ENCODE assay signal across 9 cellular contexts in the genomic region with DNA sequence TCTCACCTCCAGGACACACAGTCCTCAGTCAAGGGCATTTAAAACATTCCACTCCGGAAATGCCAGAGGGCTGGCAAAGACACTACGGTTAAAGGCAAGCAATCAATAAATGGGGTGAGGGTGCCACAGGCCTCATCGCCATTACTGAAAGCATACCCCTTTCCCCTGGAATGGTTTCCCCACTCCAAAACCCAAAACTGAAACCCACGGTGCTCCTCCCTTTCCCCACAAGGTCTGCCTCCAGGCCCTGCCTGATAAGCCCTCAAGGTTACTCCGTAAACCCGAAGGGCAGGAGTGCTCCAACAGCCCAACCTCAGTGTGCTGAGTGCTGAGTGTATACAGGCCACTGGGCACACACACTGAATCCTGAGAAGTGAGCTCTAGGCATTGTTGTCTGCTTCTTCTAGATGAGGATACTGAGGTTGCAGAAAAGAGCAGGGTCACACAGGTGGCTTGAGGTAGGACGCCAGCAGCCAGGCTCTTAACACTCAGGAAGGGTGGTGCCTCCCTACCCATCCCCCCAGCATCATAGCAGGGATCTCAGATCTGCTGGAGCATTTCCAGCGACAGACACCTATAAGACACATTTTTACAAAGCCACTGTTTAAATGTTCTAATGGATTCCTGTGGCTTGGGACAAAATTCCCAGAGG. TPM values are rescaled to one million over a fixed set of nuclear protein-coding genes. Genes with fewer than 3 reads are reported as not detected.
DNase-seq lines count a peak whose midpoint lies in the region; ATAC-seq, FAIRE-seq and TF ChIP-seq lines count a peak whose summit lies in the region.
"Had no signal": no experiment of that assay in that cellular context is flagged by ENCODE, and none has a peak within 500 bp of the region (broad histone marks: within the 10 kb centered on the region; RNA-seq: fewer than 3 reads in every experiment).

No MANE protein-coding gene starts in this region.

- H3K9me3 ChIP-seq in H1 (ENCODE audit: insufficient read depth in 2 of 2, low read depth in 1 of 2, low read length in 1 of 2) = no peaks in the 10 kb centered on the region
- no peaks in the 10 kb centered on the region for H3K9me3 ChIP-seq in effector memory CD4-positive, alpha-beta T cell (ENCODE audit: control insufficient read depth, low read length)

- H4K5ac ChIP-seq in H1 (ENCODE audit: insufficient read length, low read depth, low read length) = no peak overlapping the region

- H3K27me3 ChIP-seq in H1 (replicated peaks in 1 of 4; ENCODE audit: control insufficient read depth in 3 of 4, extremely low read depth in 1 of 4, insufficient read depth in 3 of 4, low read length in 3 of 4) = no peaks in the 10 kb centered on the region
- H3K27me3 ChIP-seq in effector memory CD4-positive, alpha-beta T cell (replicated peaks; ENCODE audit: control insufficient read depth, insufficient read depth, low read length, poor library complexity, severe bottlenecking) = no peaks in the 10 kb centered on the region

- peak overlapping the region; percentile 62 for H2BK12ac ChIP-seq in H1 (ENCODE audit: low read depth, low read length)

- H3K79me1 ChIP-seq in H1 (ENCODE audit: low read depth, low read length) = peaks cover 39% of the 10 kb centered on the region

- H3K36me3 ChIP-seq in H1 (ENCODE audit: control insufficient read depth in 2 of 4, insufficient read depth in 4 of 4, low read length in 3 of 4) = peaks cover 0 to under 1% (median 0%) of the 10 kb centered on the region in 4 experiments; a peak in 2 of 8 replicates
- peaks cover 7% of the 10 kb centered on the region for H3K36me3 ChIP-seq in effector memory CD4-positive, alpha-beta T cell (ENCODE audit: control insufficient read depth, insufficient read depth, low read length)

- FAIRE-seq in GM12891 (lab: Jason Lieb, UNC) (peak; percentile 60), H1 (lab: Jason Lieb, UNC) (no peak)

- no peak for ATAC-seq in HG02642 (IDR thresholded peaks at IDR 0.05; ENCODE audit: poor library complexity, unreplicated experiment)

- peak overlapping the region; percentile 41; the same call in 1 of the 2 replicates for H3K27ac ChIP-seq in H1 (ENCODE audit: low read depth, low read length)
- H3K27ac ChIP-seq in effector memory CD4-positive, alpha-beta T cell (ENCODE audit: insufficient read depth, low read length, poor library complexity, severe bottlenecking) = no peak overlapping the region

- H4K20me1 ChIP-seq in H1 (replicated peaks in 1 of 2; ENCODE audit: control insufficient read depth in 1 of 2, insufficient read depth in 2 of 2, low read length in 2 of 2) = peaks cover 12 to 28% of the 10 kb centered on the region in 2 experiments

- no peak overlapping the region for H3K4ac ChIP-seq in H1 (replicated peaks; ENCODE audit: insufficient read length, low read depth, low read length)

- no peak for TF ChIP-seq POLR2A in GM12891 (IDR thresholded peaks at IDR 0.05; ENCODE audit: low read depth, low read length)
- TF ChIP-seq POLR2A in H1 (IDR thresholded peaks at IDR 0.05; ENCODE audit: control extremely low read depth in 1 of 2, low read depth in 2 of 2, low read length in 2 of 2) = no peak

- no peak overlapping the region for H4K8ac ChIP-seq in H1 (ENCODE audit: extremely low read depth, insufficient read depth, low read length)

- peak overlapping the region; percentile 72 for H2BK5ac ChIP-seq in H1 (ENCODE audit: low read depth, low read length)

- peak overlapping the region; percentile 54 for H2AK5ac ChIP-seq in H1 (ENCODE audit: low read depth, low read length)

- no peak overlapping the region for H3K14ac ChIP-seq in H1 (ENCODE audit: insufficient read length)

- H2AFZ ChIP-seq in H1 (ENCODE audit: low read length) = no peak overlapping the region

- H3K23ac ChIP-seq in H1 (ENCODE audit: insufficient read length) = no peak overlapping the region

- TF ChIP-seq RAD21 in H1 (IDR thresholded peaks at IDR 0.05 in 1 of 2, conservative IDR thresholded peaks at IDR 0.05 in 1 of 2; ENCODE audit: low read depth in 2 of 2, low read length in 2 of 2) = no peak

- H3K79me2 ChIP-seq in H1 (ENCODE audit: control insufficient read depth in 1 of 2, insufficient read depth in 2 of 2, low read length in 2 of 2) = peaks cover 20 to 89% of the 10 kb centered on the region in 2 experiments

- peak overlapping the region; percentile 86 for H4K91ac ChIP-seq in H1 (replicated peaks; ENCODE audit: insufficient read length, low read length)

- CTCF ChIA-PET in H1 (lab: Charles Lee; ENCODE audit: partially characterized antibody) = interaction anchor here (0.9 to 1.8 kb wide), 8 partner anchors 8 to 103 kb away, joined by 3 to 7 read pairs (median 4); no protein-coding TSS in a partner anchor

- no peak for TF ChIP-seq EP300 in H1 (IDR thresholded peaks at IDR 0.05; ENCODE audit: borderline replicate concordance in 1 of 2, low read depth in 2 of 2, low read length in 2 of 2)

- DNase-seq in GM12891 (ENCODE audit: insufficient read length, low spot score) (no peak), H1 (ENCODE audit: low read depth in 1 of 2, low spot score in 2 of 2) (no peak), non-pigmented ciliary epithelial cell (ENCODE audit: low read depth) (peak; percentile 11), amniotic stem cell (lab: John Stamatoyannopoulos, UW) (no peak)
- DNase-seq in Jurkat, Clone E6-1 (ENCODE audit: low read depth, low spot score) = peak; percentile 9
- DNase-seq in effector memory CD4-positive, alpha-beta T cell = no peak
- no peak for DNase-seq in stimulated activated CD8-positive, alpha-beta memory T cell treated with anti-CD3 and anti-CD28 coated beads, Interleukin-4, amount 100 ng/mL, for 48 hours
- DNase-seq: NCI-H1930 had no signal

- no peak overlapping the region for H3K56ac ChIP-seq in H1 (replicated peaks; ENCODE audit: insufficient read length, low read depth, low read length)

- POLR2A ChIA-PET in H1 (lab: Charles Lee; ENCODE audit: partially characterized antibody) = interaction anchor here (0.8 to 2.0 kb wide), 13 partner anchors 9 to 86 kb away, joined by 3 to 10 read pairs (median 5); a partner anchor contains a TSS

- no peak overlapping the region for H3K4me3 ChIP-seq in Jurkat, Clone E6-1 (ENCODE audit: low read length)
- H3K4me3 ChIP-seq in H1 (ENCODE audit: extremely low read depth in 1 of 4, insufficient read depth in 2 of 4, low read depth in 3 of 4, low read length in 4 of 4) = no peak overlapping the region
- H3K4me3 ChIP-seq in effector memory CD4-positive, alpha-beta T cell (ENCODE audit: insufficient read depth, low read depth, low read length, poor library complexity, severe bottlenecking) = no peak overlapping the region

- peak overlapping the region in 3 of 4 experiments; percentile 19 to 36 (median 35); a peak in 3 of 7 replicates for H3K9ac ChIP-seq in H1 (replicated peaks in 1 of 4; ENCODE audit: extremely low read depth in 1 of 4, low read depth in 3 of 4, low read length in 3 of 4)

- H2BK20ac ChIP-seq in H1 (ENCODE audit: low read length) = peak overlapping the region; percentile 94

- peak overlapping the region; percentile 3 for H2BK15ac ChIP-seq in H1 (ENCODE audit: low read length)

- H3K4me2 ChIP-seq in H1 (ENCODE audit: insufficient read depth in 1 of 2, low read depth in 2 of 2, low read length in 2 of 2) = peak overlapping the region; percentile 29 to 53

- H3K18ac ChIP-seq in H1 (ENCODE audit: extremely low read depth, low read length) = peak overlapping the region; percentile 76

- peaks cover 42 to 73% (median 60%) of the 10 kb centered on the region in 4 experiments for H3K4me1 ChIP-seq in H1 (replicated peaks in 1 of 4; ENCODE audit: control insufficient read depth in 3 of 4, insufficient read depth in 4 of 4, low read length in 3 of 4)
- H3K4me1 ChIP-seq in effector memory CD4-positive, alpha-beta T cell (ENCODE audit: control insufficient read depth, insufficient read depth, low read length, poor library complexity, severe bottlenecking) = peaks cover 11% of the 10 kb centered on the region

- peak overlapping the region; percentile 0 for H2BK120ac ChIP-seq in H1 (replicated peaks; ENCODE audit: low read depth, low read length)

- WGBS in H1 (ENCODE audit: extremely low coverage in 1 of 2, insufficient coverage in 1 of 2, insufficient read length in 1 of 2, insufficient replicate concordance in 2 of 2, low coverage in 1 of 2, low lambda C conversion rate in 2 of 2, missing lambda C conversion rate in 1 of 2), 2 experiments = 70% methylated on average over 8 of the region's 8 CpGs; no CpG with 5 or more reads in 1 of the 2 experiments

- 0 out of 2 replicates have a peak, but pooled peaks cover 6% of the 10 kb centered on the region for H3K23me2 ChIP-seq in H1 (ENCODE audit: low read depth, low read length)

- no peak for TF ChIP-seq CTCF in H1 (IDR thresholded peaks at IDR 0.05; ENCODE audit: control extremely low read depth in 1 of 3, insufficient read depth in 1 of 3, low read depth in 1 of 3, low read length in 3 of 3)

TF ChIP-seq in GM12891, 5 proteins besides CTCF, POLR2A, EP300 and RAD21:
- TF ChIP-seq SPI1 (IDR thresholded peaks at IDR 0.05; ENCODE audit: low read depth, low read length) = no peak
- no peak for TF ChIP-seq TAF1 (IDR thresholded peaks at IDR 0.05; ENCODE audit: low read depth, low read length)
- no peak for TF ChIP-seq POLR2AphosphoS5 (IDR thresholded peaks at IDR 0.05; ENCODE audit: low read depth, low read length)
- TF ChIP-seq POU2F2 (IDR thresholded peaks at IDR 0.05; ENCODE audit: low read depth, low read length) = no peak
- no peak for TF ChIP-seq PAX5 (IDR thresholded peaks at IDR 0.05; ENCODE audit: insufficient read depth, low read length, severe bottlenecking)

TF ChIP-seq in H1, 55 proteins besides CTCF, POLR2A, EP300 and RAD21 (continues in another document):
- TF ChIP-seq MAFK (IDR thresholded peaks at IDR 0.05; ENCODE audit: low read depth, low read length) (no peak), KDM4A (IDR thresholded peaks at IDR 0.05; ENCODE audit: low read depth, low read length, severe bottlenecking) (no peak), HDAC2 (IDR thresholded peaks at IDR 0.05; ENCODE audit: borderline replicate concordance in 1 of 2, low read depth in 2 of 2, low read length in 2 of 2) (no peak), TBP (IDR thresholded peaks at IDR 0.05; ENCODE audit: low read depth, low read length) (no peak), RNF2 (IDR thresholded peaks at IDR 0.05; ENCODE audit: borderline replicate concordance, low read depth, low read length, missing control alignments, poor library complexity, severe bottlenecking) (no peak), RXRA (IDR thresholded peaks at IDR 0.05; ENCODE audit: insufficient read depth, low read depth, low read length) (no peak)

RNA-seq across cellular contexts. Expression of a gene that starts 29.0 kb away (rescaled TPM):
- 14.3 TPM for polyA plus RNA-seq in GM12891 (2012; ENCODE audit: low read depth, missing spikeins)
- polyA plus RNA-seq in Jurkat, Clone E6-1 (2012; ENCODE audit: insufficient read depth, insufficient read length) = 118 TPM
- 133 and 134 TPM in 2 replicates for total RNA-seq in H1 (2021; fragmentation: NEBNext Ultra II Directional; extraction: Animal tissue kit (Norgen Biotek cat#: 25700))
- polyA plus RNA-seq in H1 (2011; rRNA removed) = 99.7 and 126 TPM in 2 replicates
- 76.0 TPM for polyA plus RNA-seq in H1 (2011; cell fraction: cytosol; rRNA removed)
- polyA plus RNA-seq in H1 (2011; cell fraction: nucleus; rRNA removed) = 114 TPM
- polyA plus RNA-seq in H1 (2012, experiment 1 of 2) = 108 to 113 TPM (median 112 TPM) in 4 replicates
- polyA plus RNA-seq in H1 (2012, experiment 2 of 2) = 86.8 TPM
- 131 TPM for polyA plus RNA-seq in H1 (2013, experiment 1 of 2)
- polyA plus RNA-seq in H1 (2013, experiment 2 of 2) = 128 TPM
- 35.3 and 44.7 TPM in 2 replicates for polyA minus RNA-seq in H1 (2011; rRNA and poly(A)+ RNA removed)
- polyA minus RNA-seq in H1 (2011; cell fraction: cytosol; rRNA and poly(A)+ RNA removed) = 39.1 TPM
- polyA minus RNA-seq in H1 (2011; cell fraction: nucleus; rRNA and poly(A)+ RNA removed) = 26.8 TPM

Comparison
In these comparisons a context has a peak if more than half of its experiments do, and no peak if none do; other contexts are left out.
1. DNase-seq: peak in Jurkat, Clone E6-1 (single experiment) and non-pigmented ciliary epithelial cell (single experiment); none in GM12891 (single experiment), H1 (0 of 2), effector memory CD4-positive, alpha-beta T cell (0 of 3), stimulated activated CD8-positive, alpha-beta memory T cell treated with anti-CD3 and anti-CD28 coated beads, Interleukin-4, amount 100 ng/mL, for 48 hours (single experiment) and amniotic stem cell (single experiment).